ENCODE assay signal across 23 cellular contexts in genomic region chr10:79045566-79046175, GRCh38. TPM values are rescaled to one million over a fixed set of nuclear protein-coding genes. Genes with fewer than 3 reads are reported as not detected.
A peak's percentile ranks its signal among the peaks of the same experiment; 100 is the strongest.
DNase-seq lines count a peak whose midpoint lies in the region; ATAC-seq, FAIRE-seq and TF ChIP-seq lines count a peak whose summit lies in the region.
"Had no signal": no experiment of that assay in that cellular context is flagged by ENCODE, and none has a peak within 500 bp of the region (broad histone marks: within the 10 kb centered on the region; RNA-seq: fewer than 3 reads in every experiment).

No MANE protein-coding gene starts in this region.

- no peaks in the 10 kb centered on the region for H3K36me3 ChIP-seq in CD8-positive, alpha-beta memory T cell (ENCODE audit: insufficient read depth, low read length)
- no peaks in the 10 kb centered on the region for H3K36me3 ChIP-seq in endodermal cell (ENCODE audit: control insufficient read depth, insufficient read depth, low read length)
- H3K36me3 ChIP-seq in pancreas, result no peaks in the 10 kb centered on the region
- H3K36me3 ChIP-seq in Karpas-422 (ENCODE audit: insufficient read depth, low read length), result no peaks in the 10 kb centered on the region
- H3K36me3 ChIP-seq: BLaER1, HAP-1, ovary had no signal

- H3K79me2 ChIP-seq in Karpas-422 (ENCODE audit: low read length), result no peaks in the 10 kb centered on the region

- no peaks in the 10 kb centered on the region for H3K9me3 ChIP-seq in CD8-positive, alpha-beta memory T cell (ENCODE audit: low read length)
- H3K9me3 ChIP-seq in endodermal cell (ENCODE audit: control insufficient read depth, low read length) (no peaks in the 10 kb centered on the region), pancreas (no peaks in the 10 kb centered on the region), Karpas-422 (ENCODE audit: low read length) (no peaks in the 10 kb centered on the region)
- H3K9me3 ChIP-seq: BLaER1, HAP-1, ovary had no signal

- peak; percentile 21 for DNase-seq in activated CD4-positive, CD25-positive, alpha-beta regulatory T cell treated with anti-CD3 and anti-CD28 coated beads, Interleukin-2, amount 50 U/mL, for 72 hours
- DNase-seq in activated CD4-positive, CD25-positive, alpha-beta regulatory T cell (lab: John Stamatoyannopoulos, UW), result no peak
- DNase-seq in CD8-positive, alpha-beta memory T cell, result peak in 1 of 5 donors; percentile 44
- DNase-seq in endodermal cell (peak; percentile 42), pancreas (peak in 4 of 6 donors; percentile 12 to 54 (median 18)), Karpas-422 (no peak), epidermal melanocyte (ENCODE audit: insufficient read length, low spot score) (no peak), AG20443 (ENCODE audit: low spot score) (no peak)
- DNase-seq: activated gamma-delta T cell treated with Interleukin-2 at 50 U/mL for 16 hours; anterior cingulate cortex; DMS 273 treated with DMSO at 0.1 percent for 48 hours; effector memory CD4-positive, alpha-beta T cell; NCI-H1417 treated with DMSO at 0.1 percent for 48 hours; NCI-H69; SHP77; stimulated activated naive CD4-positive, alpha-beta T cell had no signal

- H3K4me2 ChIP-seq in Karpas-422 (ENCODE audit: low read depth, low read length, poor library complexity, severe bottlenecking), result no peak overlapping the region
- H3K4me2 ChIP-seq: BLaER1 had no signal

- peaks cover 5% of the 10 kb centered on the region; the same call in 1 of the 2 replicates for H4K20me1 ChIP-seq in Karpas-422 (ENCODE audit: insufficient read depth, low read depth, low read length)
- H4K20me1 ChIP-seq: BLaER1 had no signal

- H3K4me3 Mint-ChIP-seq in CD8-positive, alpha-beta memory T cell, result no peak overlapping the region
- no peak overlapping the region for H3K4me3 Mint-ChIP-seq in endodermal cell
- H3K4me3 Mint-ChIP-seq: central memory CD8-positive, alpha-beta T cell; type B pancreatic cell had no signal

- H3K4me1 Mint-ChIP-seq in CD8-positive, alpha-beta memory T cell, result peaks cover 41 to 72% (median 72%) of the 10 kb centered on the region in 3 donors
- H3K4me1 Mint-ChIP-seq in endodermal cell, result peaks cover 25% of the 10 kb centered on the region

- POLR2A ChIA-PET in CD8-positive, alpha-beta memory T cell (lab: Charles Lee), result no interaction called here

- H3K27me3 Mint-ChIP-seq in CD8-positive, alpha-beta memory T cell, result no peaks in the 10 kb centered on the region
- peaks cover 2% of the 10 kb centered on the region for H3K27me3 Mint-ChIP-seq in endodermal cell (ENCODE audit: insufficient read depth)
- H3K27me3 Mint-ChIP-seq: central memory CD8-positive, alpha-beta T cell; type B pancreatic cell had no signal

- H2AFZ ChIP-seq in Karpas-422 (ENCODE audit: low read length), result no peak overlapping the region

- H3K4me1 ChIP-seq in CD8-positive, alpha-beta memory T cell (ENCODE audit: insufficient read depth, low read length), result peaks cover 41% of the 10 kb centered on the region
- H3K4me1 ChIP-seq in endodermal cell (ENCODE audit: control insufficient read depth, insufficient read depth, low read length) (peaks cover 14% of the 10 kb centered on the region), pancreas (peaks cover 5 to 21% (median 7%) of the 10 kb centered on the region in 3 donors), Karpas-422 (ENCODE audit: low read length) (peaks cover 10% of the 10 kb centered on the region)
- H3K4me1 ChIP-seq: HAP-1 had no signal

- no peak for ATAC-seq in pancreas

- intact Hi-C loops in pancreas (cut with DNase I), result no loop called here

- 74 to 100% methylated on average over 6 to 9 of the region's 9 CpGs for WGBS in endodermal cell (ENCODE audit: insufficient coverage in 1 of 2, insufficient read length in 1 of 2), 2 experiments
- WGBS in pancreas, 2 donors, result 76 to 78% methylated on average over 9 of the region's 9 CpGs

- no peak overlapping the region for H3K27ac ChIP-seq in CD8-positive, alpha-beta memory T cell (ENCODE audit: low read depth, low read length)
- no peak overlapping the region for H3K27ac ChIP-seq in endodermal cell (ENCODE audit: low read depth, low read length)
- no peak overlapping the region for H3K27ac ChIP-seq in pancreas
- H3K27ac ChIP-seq in Karpas-422 (ENCODE audit: low read length), result no peak overlapping the region
- H3K27ac ChIP-seq: BLaER1, ovary, VCaP had no signal

- H3K27ac Mint-ChIP-seq in CD8-positive, alpha-beta memory T cell, result peak overlapping the region; percentile 11 to 77 (median 36)
- no peak overlapping the region for H3K27ac Mint-ChIP-seq in endodermal cell
- H3K27ac Mint-ChIP-seq: type B pancreatic cell had no signal

- TF ChIP-seq CTCF in endodermal cell (conservative IDR thresholded peaks at IDR 0.05) (no peak), pancreas (IDR thresholded peaks at IDR 0.05) (no peak)

- H3K9me3 Mint-ChIP-seq in CD8-positive, alpha-beta memory T cell, result no peaks in the 10 kb centered on the region
- H3K9me3 Mint-ChIP-seq in endodermal cell, result no peaks in the 10 kb centered on the region
- H3K9me3 Mint-ChIP-seq: central memory CD8-positive, alpha-beta T cell; type B pancreatic cell had no signal

- H3K9ac ChIP-seq in endodermal cell (ENCODE audit: extremely low read depth, low read length, poor library complexity, severe bottlenecking), result no peak overlapping the region
- H3K9ac ChIP-seq in Karpas-422 (ENCODE audit: low read length), result no peak overlapping the region
- H3K9ac ChIP-seq: BLaER1 had no signal

- no peak for FAIRE-seq in pancreas (lab: Jason Lieb, UNC)
- FAIRE-seq: GM19239 had no signal

- H3K9me2 ChIP-seq in Karpas-422 (replicated peaks; ENCODE audit: insufficient read depth, low read length), result no peaks in the 10 kb centered on the region

- no peak overlapping the region for H3K4me3 ChIP-seq in CD8-positive, alpha-beta memory T cell (ENCODE audit: low read length)
- H3K4me3 ChIP-seq in endodermal cell (ENCODE audit: low read length) (no peak overlapping the region), pancreas (no peak overlapping the region), Karpas-422 (ENCODE audit: low read length) (no peak overlapping the region)
- H3K4me3 ChIP-seq: BLaER1, HAP-1, ovary had no signal

- CTCF ChIA-PET in CD8-positive, alpha-beta memory T cell (lab: Charles Lee), result no interaction called here

- H3K36me3 Mint-ChIP-seq in CD8-positive, alpha-beta memory T cell, result no peaks in the 10 kb centered on the region
- no peaks in the 10 kb centered on the region for H3K36me3 Mint-ChIP-seq in endodermal cell (ENCODE audit: low read depth)
- H3K36me3 Mint-ChIP-seq: type B pancreatic cell had no signal

- H3K27me3 ChIP-seq in CD8-positive, alpha-beta memory T cell (ENCODE audit: insufficient read depth, low read length, poor library complexity, severe bottlenecking), result no peaks in the 10 kb centered on the region
- H3K27me3 ChIP-seq in endodermal cell (ENCODE audit: control insufficient read depth, insufficient read depth, low read length, poor library complexity, severe bottlenecking), result no peaks in the 10 kb centered on the region
- H3K27me3 ChIP-seq in pancreas, result no peaks in the 10 kb centered on the region
- no peaks in the 10 kb centered on the region for H3K27me3 ChIP-seq in Karpas-422 (ENCODE audit: low read length)
- H3K27me3 ChIP-seq: BLaER1, ovary had no signal

RNA-seq across cellular contexts. Expression of gene ZMIZ1, which starts 23.1 kb away (rescaled TPM):
- 10 to 100 TPM; 34.7 to 36.3 TPM for total RNA-seq in CD8-positive, alpha-beta memory T cell
- 8.0 TPM for polyA plus RNA-seq in CD8-positive, alpha-beta memory T cell
- 10 to 100 TPM; 65.3 to 67.5 TPM for total RNA-seq in endodermal cell
- polyA plus RNA-seq in endodermal cell (2013, experiment 1 of 2), result 77.5 TPM
- polyA plus RNA-seq in endodermal cell (2013, experiment 2 of 2), result 68.6 TPM
- total RNA-seq in pancreas, result 10 to 100 TPM; 21.3 to 45.0 (median 23.5) TPM
- 10 to 100 TPM; 14.5 to 20.8 TPM for polyA plus RNA-seq in pancreas
- 63.0 and 73.1 TPM in 2 replicates for total RNA-seq in Karpas-422 (2014; rRNA removed; shearing (Covaris generic); ENCODE audit: low replicate concordance)

Comparison
In these comparisons a context has a peak if more than half of its experiments do, and no peak if none do; other contexts are left out.
1. DNase-seq: peak in activated CD4-positive, CD25-positive, alpha-beta regulatory T cell treated with anti-CD3 and anti-CD28 coated beads, Interleukin-2, amount 50 U/mL, for 72 hours (single experiment), endodermal cell (single experiment) and pancreas (4 of 6); none in activated CD4-positive, CD25-positive, alpha-beta regulatory T cell (0 of 4), Karpas-422 (single experiment), epidermal melanocyte (single experiment) and AG20443 (single experiment).